ENCODE assay signal across 21 cellular contexts in the genomic region with DNA sequence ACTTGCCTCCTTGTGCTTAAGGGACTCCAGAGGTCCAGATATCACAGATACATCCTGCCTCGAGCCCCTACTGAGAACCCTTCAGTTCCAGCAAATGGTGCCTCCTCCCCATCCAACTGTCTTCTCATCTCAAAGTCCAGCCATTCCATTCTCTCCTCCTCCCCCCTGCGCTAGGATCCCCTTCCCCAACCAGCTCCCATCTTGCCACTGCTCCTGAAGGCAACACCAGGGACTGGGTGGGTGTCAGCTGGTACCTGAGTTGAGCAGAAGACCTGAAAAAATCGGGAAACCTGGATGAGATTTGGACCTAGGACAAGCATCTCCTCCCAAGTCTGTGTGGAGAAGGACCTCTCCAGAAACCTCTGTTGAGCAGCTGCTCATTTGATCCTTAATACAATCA. TPM values are rescaled to one million over a fixed set of nuclear protein-coding genes. Genes with fewer than 3 reads are reported as not detected.
DNase-seq lines count a peak whose midpoint lies in the region; FAIRE-seq and TF ChIP-seq lines count a peak whose summit lies in the region.
"Had no signal": no experiment of that assay in that cellular context is flagged by ENCODE, and none has a peak within 500 bp of the region (broad histone marks: within the 10 kb centered on the region; RNA-seq: fewer than 3 reads in every experiment).

No MANE protein-coding gene starts in this region.

- no peak for TF ChIP-seq RAD21 in H1 (IDR thresholded peaks at IDR 0.05 in 1 of 2, conservative IDR thresholded peaks at IDR 0.05 in 1 of 2; ENCODE audit: low read depth in 2 of 2, low read length in 2 of 2)

- POLR2A ChIA-PET in H1 (lab: Charles Lee; ENCODE audit: partially characterized antibody) = interaction anchor here (1.1 to 2.9 kb wide), 2 partner anchors 21 to 31 kb away, joined by 3 to 9 read pairs; no protein-coding TSS in a partner anchor

- peaks cover 0 to 7% (median 1%) of the 10 kb centered on the region in 4 experiments; a peak in 3 of 7 replicates for H3K27me3 ChIP-seq in H1 (replicated peaks in 1 of 4; ENCODE audit: control insufficient read depth in 3 of 4, extremely low read depth in 1 of 4, insufficient read depth in 3 of 4, low read length in 3 of 4)
- peaks cover 33% of the 10 kb centered on the region for H3K27me3 ChIP-seq in neural progenitor cell
- H3K27me3 ChIP-seq: BLaER1 treated with 17β-estradiol and CSF1 and Interleukin-3, amounts not matched to agents 10 nM and 100 nM had no signal

- H3K79me2 ChIP-seq in H1 (ENCODE audit: control insufficient read depth in 1 of 2, insufficient read depth in 2 of 2, low read length in 2 of 2) (peaks cover 0 to 3% of the 10 kb centered on the region in 2 experiments; a peak in 1 of 4 replicates), neural progenitor cell (ENCODE audit: low read depth) (no peaks in the 10 kb centered on the region)

- no peak overlapping the region for H3K56ac ChIP-seq in H1 (replicated peaks; ENCODE audit: insufficient read length, low read depth, low read length)

- H3K9me3 Mint-ChIP-seq in neural progenitor cell = no peaks in the 10 kb centered on the region
- H3K9me3 Mint-ChIP-seq in type B pancreatic cell = no peaks in the 10 kb centered on the region
- H3K9me3 Mint-ChIP-seq: CD8-positive, alpha-beta T cell had no signal

- H2AFZ ChIP-seq in H1 (ENCODE audit: low read length) (no peak overlapping the region), neural progenitor cell (replicated peaks) (no peak overlapping the region)
- H2AFZ ChIP-seq: GM23248 had no signal

- H4K20me1 ChIP-seq in H1 (replicated peaks in 1 of 2; ENCODE audit: control insufficient read depth in 1 of 2, insufficient read depth in 2 of 2, low read length in 2 of 2) (no peaks in the 10 kb centered on the region), neural progenitor cell (ENCODE audit: low read depth) (peaks cover 6% of the 10 kb centered on the region)

- H3K23me2 ChIP-seq in H1 (ENCODE audit: low read depth, low read length) = peaks cover 13% of the 10 kb centered on the region; the same call in 1 of the 2 replicates

- H3K9ac ChIP-seq in H1 (replicated peaks in 1 of 4; ENCODE audit: extremely low read depth in 1 of 4, low read depth in 3 of 4, low read length in 3 of 4) = no peak overlapping the region
- H3K9ac ChIP-seq in neural progenitor cell = no peak overlapping the region
- H3K9ac ChIP-seq: BLaER1 treated with 17β-estradiol and CSF1 and Interleukin-3, amounts not matched to agents 10 nM and 100 nM; GM23248 had no signal

- H3K23ac ChIP-seq in H1 (ENCODE audit: insufficient read length) = no peak overlapping the region

- H3K4me3 Mint-ChIP-seq in neural progenitor cell (peak overlapping the region; percentile 3), type B pancreatic cell (peak overlapping the region; percentile 62)
- H3K4me3 Mint-ChIP-seq: CD8-positive, alpha-beta T cell; HFFc6 had no signal

- H3K79me1 ChIP-seq in H1 (ENCODE audit: low read depth, low read length) = no peaks in the 10 kb centered on the region

- no peak overlapping the region for H4K91ac ChIP-seq in H1 (replicated peaks; ENCODE audit: insufficient read length, low read length)

- TF ChIP-seq POLR2A in H1 (IDR thresholded peaks at IDR 0.05; ENCODE audit: control extremely low read depth in 1 of 2, low read depth in 2 of 2, low read length in 2 of 2) = no peak

- no peak for TF ChIP-seq EP300 in H1 (IDR thresholded peaks at IDR 0.05; ENCODE audit: borderline replicate concordance in 1 of 2, low read depth in 2 of 2, low read length in 2 of 2)

- H2BK5ac ChIP-seq in H1 (ENCODE audit: low read depth, low read length) = no peak overlapping the region

- H3K14ac ChIP-seq in H1 (ENCODE audit: insufficient read length) = no peak overlapping the region

- H3K36me3 Mint-ChIP-seq in neural progenitor cell (no peaks in the 10 kb centered on the region), type B pancreatic cell (no peaks in the 10 kb centered on the region)
- H3K36me3 Mint-ChIP-seq: CD8-positive, alpha-beta T cell; IgD-negative memory B cell had no signal

- H2BK12ac ChIP-seq in H1 (ENCODE audit: low read depth, low read length) = no peak overlapping the region

- no peak overlapping the region for H4K5ac ChIP-seq in H1 (ENCODE audit: insufficient read length, low read depth, low read length)

- no peak overlapping the region for H4K8ac ChIP-seq in H1 (ENCODE audit: extremely low read depth, insufficient read depth, low read length)

- H3K4me1 ChIP-seq in H1 (replicated peaks in 1 of 4; ENCODE audit: control insufficient read depth in 3 of 4, insufficient read depth in 4 of 4, low read length in 3 of 4) = peaks cover 0 to 13% (median 5%) of the 10 kb centered on the region in 4 experiments; a peak in 6 of 7 replicates
- H3K4me1 ChIP-seq in neural progenitor cell = peaks cover 6% of the 10 kb centered on the region

- H3K4me1 Mint-ChIP-seq in neural progenitor cell (peaks cover 7% of the 10 kb centered on the region), type B pancreatic cell (ENCODE audit: unreplicated experiment) (no peaks in the 10 kb centered on the region)
- H3K4me1 Mint-ChIP-seq: IgD-negative memory B cell had no signal

- H3K4ac ChIP-seq in H1 (replicated peaks; ENCODE audit: insufficient read length, low read depth, low read length) = no peak overlapping the region

- H3K27ac Mint-ChIP-seq in neural progenitor cell = no peak overlapping the region
- no peak overlapping the region for H3K27ac Mint-ChIP-seq in type B pancreatic cell
- H3K27ac Mint-ChIP-seq: CD8-positive, alpha-beta T cell; HFFc6; IgD-negative memory B cell had no signal

- no peak overlapping the region for H3K27ac ChIP-seq in H1 (ENCODE audit: low read depth, low read length)
- no peak overlapping the region for H3K27ac ChIP-seq in neural progenitor cell
- H3K27ac ChIP-seq: BLaER1 treated with 17β-estradiol and CSF1 and Interleukin-3, amounts not matched to agents 10 nM and 100 nM; GM23248 had no signal

- WGBS in H1 (ENCODE audit: extremely low coverage in 1 of 2, insufficient coverage in 1 of 2, insufficient read length in 1 of 2, insufficient replicate concordance in 2 of 2, low coverage in 1 of 2, low lambda C conversion rate in 2 of 2, missing lambda C conversion rate in 1 of 2), 2 experiments = 91% methylated on average over 3 of the region's 3 CpGs; no CpG with 5 or more reads in 1 of the 2 experiments

- CTCF ChIA-PET in H1 (lab: Charles Lee; ENCODE audit: partially characterized antibody) = no interaction called here

- H3K36me3 ChIP-seq in H1 (ENCODE audit: control insufficient read depth in 2 of 4, insufficient read depth in 4 of 4, low read length in 3 of 4) (no peaks in the 10 kb centered on the region), neural progenitor cell (no peaks in the 10 kb centered on the region)
- H3K36me3 ChIP-seq: BLaER1 treated with 17β-estradiol and CSF1 and Interleukin-3, amounts not matched to agents 10 nM and 100 nM had no signal

- no peak for TF ChIP-seq CTCF in GM10266 (IDR thresholded peaks at IDR 0.05; ENCODE audit: control insufficient read depth, insufficient read depth, low read depth, missing control alignments)
- TF ChIP-seq CTCF in H1 (IDR thresholded peaks at IDR 0.05; ENCODE audit: control extremely low read depth in 1 of 3, insufficient read depth in 1 of 3, low read depth in 1 of 3, low read length in 3 of 3) = no peak
- no peak for TF ChIP-seq CTCF in neural progenitor cell (IDR thresholded peaks at IDR 0.05)
- no peak for TF ChIP-seq CTCF in type B pancreatic cell (conservative IDR thresholded peaks at IDR 0.05)

- H2AK5ac ChIP-seq in H1 (ENCODE audit: low read depth, low read length) = no peak overlapping the region

- no peak overlapping the region for H3K18ac ChIP-seq in H1 (ENCODE audit: extremely low read depth, low read length)

- peaks cover 9% of the 10 kb centered on the region for H3F3A ChIP-seq in neural progenitor cell (ENCODE audit: low read depth)

- DNase-seq in GM10266 (ENCODE audit: extremely low spot score) (peak; percentile 14), H1 (ENCODE audit: low read depth in 1 of 2, low spot score in 2 of 2) (no peak), neural progenitor cell (ENCODE audit: low spot score) (no peak), type B pancreatic cell (ENCODE audit: extremely low spot score, unreplicated experiment) (no peak), NCI-H82 treated with DMSO at 0.1 percent for 48 hours (lab: John Stamatoyannopoulos, UW; ENCODE audit: unreplicated experiment) (no peak), NCI-H1694 (lab: John Stamatoyannopoulos, UW) (no peak)
- no peak for DNase-seq in stimulated activated naive CD4-positive, alpha-beta T cell (lab: John Stamatoyannopoulos, UW)
- DNase-seq: 8988T; Calu3; CD8-positive, alpha-beta T cell; DMS79 treated with DMSO at 0.1 percent for 48 hours; GF-D8; GM23248; HCEC 1CT; HFFc6 had no signal

- H3K4me2 ChIP-seq in H1 (ENCODE audit: insufficient read depth in 1 of 2, low read depth in 2 of 2, low read length in 2 of 2) (no peak overlapping the region), neural progenitor cell (no peak overlapping the region)
- H3K4me2 ChIP-seq: BLaER1 treated with 17β-estradiol and CSF1 and Interleukin-3, amounts not matched to agents 10 nM and 100 nM had no signal

- H2BK15ac ChIP-seq in H1 (ENCODE audit: low read length) = 0 out of 2 replicates have a peak overlapping the region, but pooled peaks have one; percentile 61

- no peaks in the 10 kb centered on the region for H3K9me3 ChIP-seq in H1 (ENCODE audit: insufficient read depth in 2 of 2, low read depth in 1 of 2, low read length in 1 of 2)
- no peaks in the 10 kb centered on the region for H3K9me3 ChIP-seq in neural progenitor cell (ENCODE audit: low read depth)

- H2BK120ac ChIP-seq in H1 (replicated peaks; ENCODE audit: low read depth, low read length) = no peak overlapping the region

- no peak for FAIRE-seq in H1 (lab: Jason Lieb, UNC)
- FAIRE-seq: GM12878, GM19239, H54, HepG2 had no signal

- no peak overlapping the region for H2BK20ac ChIP-seq in H1 (ENCODE audit: low read length)

- H3K27me3 Mint-ChIP-seq in neural progenitor cell (ENCODE audit: insufficient read depth, low read depth) (peaks cover 5% of the 10 kb centered on the region), type B pancreatic cell (peaks cover 28% of the 10 kb centered on the region)

- H3K4me3 ChIP-seq in H1 (ENCODE audit: extremely low read depth in 1 of 4, insufficient read depth in 2 of 4, low read depth in 3 of 4, low read length in 4 of 4) (no peak overlapping the region), neural progenitor cell (no peak overlapping the region)
- H3K4me3 ChIP-seq: BLaER1 treated with 17β-estradiol and CSF1 and Interleukin-3, amounts not matched to agents 10 nM and 100 nM; GM12878; GM23248 had no signal

RNA-seq across cellular contexts. Expression of a gene that starts 2.4 kb away (rescaled TPM):
- total RNA-seq in H1 (2021; fragmentation: NEBNext Ultra II Directional; extraction: Animal tissue kit (Norgen Biotek cat#: 25700)) = 23.6 and 25.7 TPM in 2 replicates
- 21.8 and 23.2 TPM in 2 replicates for polyA plus RNA-seq in H1 (2011; rRNA removed)
- polyA plus RNA-seq in H1 (2011; cell fraction: cytosol; rRNA removed) = 18.4 TPM
- polyA plus RNA-seq in H1 (2011; cell fraction: nucleus; rRNA removed) = 61.5 TPM
- 21.5 to 27.7 TPM (median 25.3 TPM) in 4 replicates for polyA plus RNA-seq in H1 (2012, experiment 1 of 2)
- polyA plus RNA-seq in H1 (2012, experiment 2 of 2) = 12.3 TPM
- 12.0 TPM for polyA plus RNA-seq in H1 (2013, experiment 1 of 2)
- 12.4 TPM for polyA plus RNA-seq in H1 (2013, experiment 2 of 2)
- polyA minus RNA-seq in H1 (2011; rRNA and poly(A)+ RNA removed) = 21.7 and 23.2 TPM in 2 replicates
- 10.1 TPM for polyA minus RNA-seq in H1 (2011; cell fraction: cytosol; rRNA and poly(A)+ RNA removed)
- 14.6 TPM for polyA minus RNA-seq in H1 (2011; cell fraction: nucleus; rRNA and poly(A)+ RNA removed)
- total RNA-seq in neural progenitor cell (ENCODE audit: low replicate concordance) = 0.97 and 1.7 TPM in 2 replicates
- 7.3 and 8.0 TPM in 2 replicates for total RNA-seq in type B pancreatic cell (ENCODE audit: low replicate concordance)
- total RNA-seq: GM12878, HepG2, HFFc6 had no signal
- polyA plus RNA-seq: GM12878, HepG2 had no signal
